In the genomic region with DNA sequence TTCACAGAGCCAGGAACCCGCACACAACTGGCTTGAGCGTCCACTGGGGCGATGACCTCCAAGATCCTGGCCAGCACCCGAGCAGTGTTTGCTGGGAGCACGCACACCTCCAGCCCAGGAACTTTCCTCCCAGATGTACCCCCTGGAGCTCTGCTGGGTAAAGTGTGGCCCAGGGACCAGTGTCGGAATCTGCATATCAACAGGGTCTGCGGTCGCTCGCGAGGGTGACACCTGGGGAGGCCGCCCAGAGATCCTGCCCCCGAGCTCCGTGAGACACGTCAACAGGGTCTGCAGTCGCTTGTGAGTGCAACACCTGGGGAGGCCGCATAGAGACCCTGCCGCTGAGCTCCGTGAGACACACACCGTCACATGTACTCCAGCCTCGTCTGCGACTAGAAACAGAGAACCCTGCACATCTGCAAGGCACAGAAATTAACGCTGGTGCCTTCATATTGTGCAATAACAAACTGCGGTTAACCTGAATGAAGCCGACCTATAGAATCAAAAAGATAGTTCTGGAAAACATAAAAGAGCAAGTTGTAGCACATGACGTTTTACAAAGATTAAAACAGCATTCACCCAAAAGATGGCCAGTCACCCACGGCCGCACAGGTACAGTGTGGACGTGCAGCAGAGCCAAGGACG, we compare ENCODE assay signal across 15 cellular contexts.
DNase-seq lines count a peak whose midpoint lies in the region; ATAC-seq, FAIRE-seq and TF ChIP-seq lines count a peak whose summit lies in the region.
"Had no signal": no experiment of that assay in that cellular context is flagged by ENCODE, and none has a peak within 500 bp of the region (broad histone marks: within the 10 kb centered on the region; RNA-seq: fewer than 3 reads in every experiment).

No MANE protein-coding gene starts in this region.

- H3F3A ChIP-seq in GM23338 (replicated peaks; ENCODE audit: low read depth): no peaks in the 10 kb centered on the region

- H3K4me3 Mint-ChIP-seq in T-helper 2 cell treated with Interferon-gamma antibody and Interleukin-4, amounts not matched to agents 5 μg/mL and 100 μg/mL, for 36 hours: peak overlapping the region; percentile 90
- H3K4me3 Mint-ChIP-seq in GM23338: no peak overlapping the region
- peak overlapping the region; percentile 95 for H3K4me3 Mint-ChIP-seq in activated T-helper 1 cell treated with anti-CD3 and anti-CD28 coated beads, Interleukin-12 subunit alpha, Interleukin-12 subunit beta, Interleukin-2, Interleukin-4 antibody, amounts not matched to agents 30 ng/mL and 10 ng/mL and 1 ng/mL, durations not matched to agents 14 hours and 24 hours and 36 hours
- peak overlapping the region; percentile 99 for H3K4me3 Mint-ChIP-seq in natural killer cell treated with Interleukin-12 subunit alpha and Interleukin-12 subunit beta and Interleukin-15 and Interleukin-18, amount 100 ng/mL, for 72 hours
- H3K4me3 Mint-ChIP-seq: neural crest cell had no signal

- intact Hi-C loops in activated T-helper 1 cell treated with anti-CD3 and anti-CD28 coated beads, Interleukin-12 subunit alpha, Interleukin-12 subunit beta, Interleukin-2, Interleukin-4 antibody, amounts not matched to agents 30 ng/mL and 10 ng/mL and 1 ng/mL, durations not matched to agents 14 hours and 24 hours and 36 hours (cut with micrococcal nuclease): no loop called here

- H3K9me3 Mint-ChIP-seq in T-helper 2 cell treated with Interferon-gamma antibody and Interleukin-4, amounts not matched to agents 5 μg/mL and 100 μg/mL, for 36 hours: no peaks in the 10 kb centered on the region
- no peaks in the 10 kb centered on the region for H3K9me3 Mint-ChIP-seq in GM23338
- no peaks in the 10 kb centered on the region for H3K9me3 Mint-ChIP-seq in activated T-helper 1 cell treated with anti-CD3 and anti-CD28 coated beads, Interleukin-12 subunit alpha, Interleukin-12 subunit beta, Interleukin-2, Interleukin-4 antibody, amounts not matched to agents 30 ng/mL and 10 ng/mL and 1 ng/mL, durations not matched to agents 14 hours and 24 hours and 36 hours
- H3K9me3 Mint-ChIP-seq in natural killer cell treated with Interleukin-12 subunit alpha and Interleukin-12 subunit beta and Interleukin-15 and Interleukin-18, amount 100 ng/mL, for 72 hours: no peaks in the 10 kb centered on the region
- H3K9me3 Mint-ChIP-seq: neural crest cell had no signal

- peaks cover 17% of the 10 kb centered on the region for H3K4me1 Mint-ChIP-seq in T-helper 2 cell treated with Interferon-gamma antibody and Interleukin-4, amounts not matched to agents 5 μg/mL and 100 μg/mL, for 36 hours (ENCODE audit: low read depth)
- H3K4me1 Mint-ChIP-seq in GM23338: peaks cover 30% of the 10 kb centered on the region
- H3K4me1 Mint-ChIP-seq in activated T-helper 1 cell treated with anti-CD3 and anti-CD28 coated beads, Interleukin-12 subunit alpha, Interleukin-12 subunit beta, Interleukin-2, Interleukin-4 antibody, amounts not matched to agents 30 ng/mL and 10 ng/mL and 1 ng/mL, durations not matched to agents 14 hours and 24 hours and 36 hours (ENCODE audit: low read depth): peaks cover 11% of the 10 kb centered on the region
- peaks cover 22 to 31% of the 10 kb centered on the region in 2 donors for H3K4me1 Mint-ChIP-seq in natural killer cell treated with Interleukin-12 subunit alpha and Interleukin-12 subunit beta and Interleukin-15 and Interleukin-18, amount 100 ng/mL, for 72 hours (ENCODE audit: low read depth in 2 of 2)

- no peaks in the 10 kb centered on the region for H3K79me2 ChIP-seq in GM23338 (replicated peaks; ENCODE audit: insufficient read depth)

- no peak for FAIRE-seq in GM12892 (lab: Jason Lieb, UNC)
- FAIRE-seq: GM19239 had no signal

- no peak overlapping the region for H3K27ac Mint-ChIP-seq in T-helper 2 cell treated with Interferon-gamma antibody and Interleukin-4, amounts not matched to agents 5 μg/mL and 100 μg/mL, for 36 hours
- no peak overlapping the region for H3K27ac Mint-ChIP-seq in GM23338
- H3K27ac Mint-ChIP-seq in activated T-helper 1 cell treated with anti-CD3 and anti-CD28 coated beads, Interleukin-12 subunit alpha, Interleukin-12 subunit beta, Interleukin-2, Interleukin-4 antibody, amounts not matched to agents 30 ng/mL and 10 ng/mL and 1 ng/mL, durations not matched to agents 14 hours and 24 hours and 36 hours: no peak overlapping the region
- peak overlapping the region; percentile 60 to 86 for H3K27ac Mint-ChIP-seq in natural killer cell treated with Interleukin-12 subunit alpha and Interleukin-12 subunit beta and Interleukin-15 and Interleukin-18, amount 100 ng/mL, for 72 hours

- H4K20me1 ChIP-seq in GM23338 (replicated peaks; ENCODE audit: insufficient read depth): no peaks in the 10 kb centered on the region

- no peak for DNase-seq in T-helper 2 cell treated with Interferon-gamma antibody and Interleukin-4, amounts not matched to agents 5 μg/mL and 100 μg/mL, for 36 hours (ENCODE audit: low spot score)
- DNase-seq in T-helper 2 cell (no peak), GM23338 (ENCODE audit: low spot score) (no peak), GM12892 (ENCODE audit: insufficient read length) (no peak), pons (ENCODE audit: low spot score) (no peak)
- DNase-seq in activated T-helper 1 cell treated with anti-CD3 and anti-CD28 coated beads, Interleukin-12 subunit alpha, Interleukin-12 subunit beta, Interleukin-2, Interleukin-4 antibody, amounts not matched to agents 30 ng/mL and 10 ng/mL and 1 ng/mL, durations not matched to agents 14 hours and 24 hours and 36 hours (ENCODE audit: low spot score): no peak
- DNase-seq in natural killer cell treated with Interleukin-12 subunit alpha and Interleukin-12 subunit beta and Interleukin-15 and Interleukin-18, amount 100 ng/mL, for 72 hours (ENCODE audit: low spot score): no peak
- DNase-seq: glutamatergic neuron, NCI-H226, trophoblast cell had no signal

- H3K27ac ChIP-seq in GM23338 (ENCODE audit: low read depth): no peak overlapping the region
- H3K27ac ChIP-seq: cardiac muscle cell had no signal

- no peaks in the 10 kb centered on the region for H3K27me3 Mint-ChIP-seq in T-helper 2 cell treated with Interferon-gamma antibody and Interleukin-4, amounts not matched to agents 5 μg/mL and 100 μg/mL, for 36 hours (ENCODE audit: low read depth)
- H3K27me3 Mint-ChIP-seq in GM23338 (ENCODE audit: insufficient read depth, low read depth, poor library complexity): peaks cover 5% of the 10 kb centered on the region
- H3K27me3 Mint-ChIP-seq in activated T-helper 1 cell treated with anti-CD3 and anti-CD28 coated beads, Interleukin-12 subunit alpha, Interleukin-12 subunit beta, Interleukin-2, Interleukin-4 antibody, amounts not matched to agents 30 ng/mL and 10 ng/mL and 1 ng/mL, durations not matched to agents 14 hours and 24 hours and 36 hours (ENCODE audit: insufficient read depth): no peaks in the 10 kb centered on the region
- H3K27me3 Mint-ChIP-seq in natural killer cell treated with Interleukin-12 subunit alpha and Interleukin-12 subunit beta and Interleukin-15 and Interleukin-18, amount 100 ng/mL, for 72 hours: no peaks in the 10 kb centered on the region

- no peaks in the 10 kb centered on the region for H3K36me3 ChIP-seq in GM23338 (ENCODE audit: insufficient read depth)
- H3K36me3 ChIP-seq: cardiac muscle cell, Peyer's patch had no signal

- ATAC-seq in GM23338 (peak; percentile 45), HG02588 (IDR thresholded peaks at IDR 0.05; ENCODE audit: unreplicated experiment) (no peak)
- no peak for ATAC-seq in natural killer cell treated with Interleukin-12 subunit alpha and Interleukin-12 subunit beta and Interleukin-15 and Interleukin-18, amount 100 ng/mL, for 72 hours

- no peak overlapping the region for H3K4me3 ChIP-seq in GM23338
- H3K4me3 ChIP-seq: cardiac muscle cell had no signal

- no peak for TF ChIP-seq CTCF in GM23338 (conservative IDR thresholded peaks at IDR 0.05; ENCODE audit: low read depth in 2 of 2)

- no peaks in the 10 kb centered on the region for H3K27me3 ChIP-seq in GM23338 (ENCODE audit: insufficient read depth)
- H3K27me3 ChIP-seq: cardiac muscle cell, Peyer's patch had no signal

- peaks cover 25% of the 10 kb centered on the region for H3K36me3 Mint-ChIP-seq in T-helper 2 cell treated with Interferon-gamma antibody and Interleukin-4, amounts not matched to agents 5 μg/mL and 100 μg/mL, for 36 hours (ENCODE audit: low read depth)
- no peaks in the 10 kb centered on the region for H3K36me3 Mint-ChIP-seq in GM23338 (ENCODE audit: low read depth)
- H3K36me3 Mint-ChIP-seq in activated T-helper 1 cell treated with anti-CD3 and anti-CD28 coated beads, Interleukin-12 subunit alpha, Interleukin-12 subunit beta, Interleukin-2, Interleukin-4 antibody, amounts not matched to agents 30 ng/mL and 10 ng/mL and 1 ng/mL, durations not matched to agents 14 hours and 24 hours and 36 hours (ENCODE audit: low read depth): peaks cover 19% of the 10 kb centered on the region
- H3K36me3 Mint-ChIP-seq in natural killer cell treated with Interleukin-12 subunit alpha and Interleukin-12 subunit beta and Interleukin-15 and Interleukin-18, amount 100 ng/mL, for 72 hours: peaks cover 9% of the 10 kb centered on the region

- H2AFZ ChIP-seq in GM23338: no peak overlapping the region

- no peak for TF ChIP-seq POLR2A in GM12892 (IDR thresholded peaks at IDR 0.05; ENCODE audit: low read depth, low read length)

- no peaks in the 10 kb centered on the region for H3K4me1 ChIP-seq in GM23338 (ENCODE audit: insufficient read depth)

- no peak overlapping the region for H3K4me2 ChIP-seq in GM23338

- H3K9me2 ChIP-seq in GM23338 (ENCODE audit: insufficient read depth): no peaks in the 10 kb centered on the region

TF ChIP-seq in GM23338, 12 proteins besides CTCF, POLR2A, EP300 and RAD21 (continues in another document):
- no peak for TF ChIP-seq JUNB (IDR thresholded peaks at IDR 0.05; ENCODE audit: unreplicated experiment)
- TF ChIP-seq, protein P1, sequence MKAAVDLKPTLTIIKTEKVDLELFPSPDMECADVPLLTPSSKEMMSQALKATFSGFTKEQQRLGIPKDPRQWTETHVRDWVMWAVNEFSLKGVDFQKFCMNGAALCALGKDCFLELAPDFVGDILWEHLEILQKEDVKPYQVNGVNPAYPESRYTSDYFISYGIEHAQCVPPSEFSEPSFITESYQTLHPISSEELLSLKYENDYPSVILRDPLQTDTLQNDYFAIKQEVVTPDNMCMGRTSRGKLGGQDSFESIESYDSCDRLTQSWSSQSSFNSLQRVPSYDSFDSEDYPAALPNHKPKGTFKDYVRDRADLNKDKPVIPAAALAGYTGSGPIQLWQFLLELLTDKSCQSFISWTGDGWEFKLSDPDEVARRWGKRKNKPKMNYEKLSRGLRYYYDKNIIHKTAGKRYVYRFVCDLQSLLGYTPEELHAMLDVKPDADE (IDR thresholded peaks at IDR 0.05): no peak
- no peak for TF ChIP-seq ZNF114 (CRISPR knock-in tag; IDR thresholded peaks at IDR 0.05)
- no peak for TF ChIP-seq STAT1 (IDR thresholded peaks at IDR 0.05; ENCODE audit: unreplicated experiment)
- TF ChIP-seq CREB1 (CRISPR knock-in tag; IDR thresholded peaks at IDR 0.05; ENCODE audit: low read depth): no peak
- no peak for TF ChIP-seq ZNF331 (CRISPR knock-in tag; IDR thresholded peaks at IDR 0.05; ENCODE audit: low read depth)
- TF ChIP-seq NANOG (IDR thresholded peaks at IDR 0.05; ENCODE audit: borderline replicate concordance): no peak

Comparison
In these comparisons a context has a peak if more than half of its experiments do, and no peak if none do; other contexts are left out.
1. H3K27ac Mint-ChIP-seq: peak in natural killer cell treated with Interleukin-12 subunit alpha and Interleukin-12 subunit beta and Interleukin-15 and Interleukin-18, amount 100 ng/mL, for 72 hours (2 of 2); none in T-helper 2 cell treated with Interferon-gamma antibody and Interleukin-4, amounts not matched to agents 5 μg/mL and 100 μg/mL, for 36 hours (single experiment), GM23338 (single experiment) and activated T-helper 1 cell treated with anti-CD3 and anti-CD28 coated beads, Interleukin-12 subunit alpha, Interleukin-12 subunit beta, Interleukin-2, Interleukin-4 antibody, amounts not matched to agents 30 ng/mL and 10 ng/mL and 1 ng/mL, durations not matched to agents 14 hours and 24 hours and 36 hours (single experiment).